In genomic region chr14:39232554-39233415, GRCh38 we compare ENCODE assay signal across 9 cellular contexts. TPM values are rescaled to one million over a fixed set of nuclear protein-coding genes. Genes with fewer than 3 reads are reported as not detected.
DNase-seq lines count a peak whose midpoint lies in the region; ATAC-seq and TF ChIP-seq lines count a peak whose summit lies in the region.
"Had no signal": no experiment of that assay in that cellular context is flagged by ENCODE, and none has a peak within 500 bp of the region (broad histone marks: within the 10 kb centered on the region; RNA-seq: fewer than 3 reads in every experiment).

No MANE protein-coding gene starts in this region.

- H3K27me3 ChIP-seq in hepatocyte: no peaks in the 10 kb centered on the region
- no peaks in the 10 kb centered on the region for H3K27me3 ChIP-seq in mesendoderm (ENCODE audit: insufficient read depth, low read length, poor library complexity)

- peaks cover 49% of the 10 kb centered on the region for H3K4me1 Mint-ChIP-seq in T-helper 2 cell treated with Interferon-gamma antibody and Interleukin-4, amounts not matched to agents 5 μg/mL and 100 μg/mL, for 36 hours (ENCODE audit: low read depth)

- 84% methylated on average over 12 of the region's 12 CpGs for WGBS in hepatocyte (ENCODE audit: low lambda C conversion rate, missing lambda C conversion rate)
- no CpG with 5 or more reads among the region's 12 CpGs for WGBS in mesendoderm (ENCODE audit: extremely low coverage, insufficient coverage, low lambda C conversion rate)

- H2BK5ac ChIP-seq in mesendoderm (ENCODE audit: low read length): no peak overlapping the region

- H4K8ac ChIP-seq in mesendoderm (ENCODE audit: low read depth, low read length): no peak overlapping the region

- H3K23ac ChIP-seq in mesendoderm (ENCODE audit: low read length): no peak overlapping the region

- no peaks in the 10 kb centered on the region for H3K9me3 ChIP-seq in hepatocyte (ENCODE audit: low read depth)

- H3K36me3 Mint-ChIP-seq in T-helper 2 cell treated with Interferon-gamma antibody and Interleukin-4, amounts not matched to agents 5 μg/mL and 100 μg/mL, for 36 hours (ENCODE audit: low read depth): peaks cover 3% of the 10 kb centered on the region

- no peak overlapping the region for H3K18ac ChIP-seq in mesendoderm (ENCODE audit: low read length)

- no peaks in the 10 kb centered on the region for H3K79me1 ChIP-seq in mesendoderm (ENCODE audit: low read length)

- H2BK120ac ChIP-seq in mesendoderm (ENCODE audit: low read depth, low read length): no peak overlapping the region

- no peak overlapping the region for H4K5ac ChIP-seq in mesendoderm (ENCODE audit: low read length)

- H3K4me3 ChIP-seq in AG10803 (ENCODE audit: low read length) (no peak overlapping the region), hepatocyte (no peak overlapping the region), mesendoderm (ENCODE audit: low read length) (no peak overlapping the region)

- peak; percentile 81 for DNase-seq in AG10803 (ENCODE audit: low read depth)
- DNase-seq in H4 (ENCODE audit: low spot score): peak; percentile 64
- DNase-seq in T-helper 2 cell treated with Interferon-gamma antibody and Interleukin-4, amounts not matched to agents 5 μg/mL and 100 μg/mL, for 36 hours (ENCODE audit: low spot score): no peak
- DNase-seq in hepatocyte (ENCODE audit: low spot score): peak; percentile 30
- no peak for DNase-seq in mesendoderm
- DNase-seq in central memory CD4-positive, alpha-beta T cell: no peak
- DNase-seq: foreskin melanocyte had no signal

- H2BK15ac ChIP-seq in mesendoderm (replicated peaks; ENCODE audit: low read depth): no peak overlapping the region

- peak overlapping the region; percentile 63 for H3K4me2 ChIP-seq in hepatocyte
- no peak overlapping the region for H3K4me2 ChIP-seq in mesendoderm (ENCODE audit: low read length)

- H2AK5ac ChIP-seq in mesendoderm (ENCODE audit: low read length): no peak overlapping the region

- H3K56ac ChIP-seq in mesendoderm (ENCODE audit: low read length): no peak overlapping the region

- H3K9ac ChIP-seq in mesendoderm (ENCODE audit: low read length): no peak overlapping the region

- no peak for ATAC-seq in HG02970 (IDR thresholded peaks at IDR 0.05; ENCODE audit: low FRiP score, unreplicated experiment)
- ATAC-seq in HG03520 (IDR thresholded peaks at IDR 0.05; ENCODE audit: unreplicated experiment): no peak

- no peaks in the 10 kb centered on the region for H3K9me2 ChIP-seq in hepatocyte (replicated peaks; ENCODE audit: insufficient read depth)

- H4K20me1 ChIP-seq in hepatocyte (ENCODE audit: insufficient read depth, poor library complexity, severe bottlenecking): no peaks in the 10 kb centered on the region

- H3K27ac Mint-ChIP-seq in T-helper 2 cell treated with Interferon-gamma antibody and Interleukin-4, amounts not matched to agents 5 μg/mL and 100 μg/mL, for 36 hours: peak overlapping the region; percentile 82

- H3K79me2 ChIP-seq in hepatocyte: peaks cover 33% of the 10 kb centered on the region
- H3K79me2 ChIP-seq in mesendoderm (ENCODE audit: control insufficient read depth, insufficient read depth, low read length): no peaks in the 10 kb centered on the region

- no peaks in the 10 kb centered on the region for H3K9me3 Mint-ChIP-seq in T-helper 2 cell treated with Interferon-gamma antibody and Interleukin-4, amounts not matched to agents 5 μg/mL and 100 μg/mL, for 36 hours

- TF ChIP-seq CTCF in AG10803 (conservative IDR thresholded peaks at IDR 0.05; ENCODE audit: low read length) (no peak), hepatocyte (IDR thresholded peaks at IDR 0.05; ENCODE audit: poor library complexity) (no peak)

- H3K4me1 ChIP-seq in hepatocyte (ENCODE audit: insufficient read depth): peaks cover 11% of the 10 kb centered on the region
- no peaks in the 10 kb centered on the region for H3K4me1 ChIP-seq in mesendoderm (ENCODE audit: control insufficient read depth, low read depth, low read length)

- peak overlapping the region; percentile 28 for H3K4me3 Mint-ChIP-seq in T-helper 2 cell treated with Interferon-gamma antibody and Interleukin-4, amounts not matched to agents 5 μg/mL and 100 μg/mL, for 36 hours

- H3K27ac ChIP-seq in hepatocyte (peak overlapping the region; percentile 77), mesendoderm (ENCODE audit: low read depth, low read length) (no peak overlapping the region)

- H3K36me3 ChIP-seq in hepatocyte (replicated peaks; ENCODE audit: insufficient read depth, low read depth) (no peaks in the 10 kb centered on the region), mesendoderm (ENCODE audit: control insufficient read depth, insufficient read depth, low read length) (no peaks in the 10 kb centered on the region)

- no peak overlapping the region for H2AFZ ChIP-seq in hepatocyte

- no peak overlapping the region for H3K4ac ChIP-seq in mesendoderm (ENCODE audit: low read depth, low read length)

- H3K27me3 Mint-ChIP-seq in T-helper 2 cell treated with Interferon-gamma antibody and Interleukin-4, amounts not matched to agents 5 μg/mL and 100 μg/mL, for 36 hours (ENCODE audit: low read depth): no peaks in the 10 kb centered on the region

RNA-seq across cellular contexts. Expression of gene MIA2, which starts 0.9 kb away (rescaled TPM):
- total RNA-seq in H4 (2014; rRNA removed; shearing (Covaris generic)): 13.5 and 16.4 TPM in 2 replicates
- 86.0 and 93.6 TPM in 2 replicates for total RNA-seq in hepatocyte
- 43.9 and 45.9 TPM in 2 replicates for polyA plus RNA-seq in hepatocyte
- 12.0 TPM for polyA plus RNA-seq in mesendoderm (2013, experiment 1 of 2)
- polyA plus RNA-seq in mesendoderm (2013, experiment 2 of 2): 11.9 TPM

RNA-seq across cellular contexts. Expression of gene PNN, which starts 57.7 kb away (rescaled TPM):
- total RNA-seq in H4 (2014; rRNA removed; shearing (Covaris generic)): 17.2 and 23.1 TPM in 2 replicates
- total RNA-seq in hepatocyte: 30.9 and 34.8 TPM in 2 replicates
- 49.3 and 89.1 TPM in 2 replicates for polyA plus RNA-seq in hepatocyte
- 140 TPM for polyA plus RNA-seq in mesendoderm (2013, experiment 1 of 2)
- polyA plus RNA-seq in mesendoderm (2013, experiment 2 of 2): 132 TPM

Comparison
In these comparisons a context has a peak if more than half of its experiments do, and no peak if none do; other contexts are left out.
1. DNase-seq: peak in AG10803 (single experiment), H4 (single experiment) and hepatocyte (single experiment); none in T-helper 2 cell treated with Interferon-gamma antibody and Interleukin-4, amounts not matched to agents 5 μg/mL and 100 μg/mL, for 36 hours (single experiment), mesendoderm (single experiment) and central memory CD4-positive, alpha-beta T cell (single experiment).